ENCODE assay signal across 24 cellular contexts in genomic region chr9:76400534-76401096, GRCh38. TPM values are rescaled to one million over a fixed set of nuclear protein-coding genes. Genes with fewer than 3 reads are reported as not detected.
DNase-seq lines count a peak whose midpoint lies in the region; ATAC-seq, FAIRE-seq and TF ChIP-seq lines count a peak whose summit lies in the region.
"Had no signal": no experiment of that assay in that cellular context is flagged by ENCODE, and none has a peak within 500 bp of the region (broad histone marks: within the 10 kb centered on the region; RNA-seq: fewer than 3 reads in every experiment).

No MANE protein-coding gene starts in this region.

- H3K27me3 Mint-ChIP-seq in activated CD8-positive, alpha-beta T cell treated with anti-CD3 and anti-CD28 coated beads for 36 hours, result no peaks in the 10 kb centered on the region
- no peaks in the 10 kb centered on the region for H3K27me3 Mint-ChIP-seq in type B pancreatic cell

- intact Hi-C loops in HepG2 (cut with micrococcal nuclease; ENCODE audit: unreplicated experiment), result loop anchor here (5.0 kb wide), 2 partner anchors 33 to 257 kb away; no protein-coding TSS in a partner anchor
- intact Hi-C loops in right lobe of liver (cut with DNase I), result no loop called here
- intact Hi-C loops in activated CD8-positive, alpha-beta T cell treated with anti-CD3 and anti-CD28 coated beads for 36 hours (cut with micrococcal nuclease), result loop anchor here (5.0 kb wide), 1 partner anchor 57 kb away; the partner anchor contains the start of gene GCNT1

- H3K36me3 ChIP-seq in HepG2 (replicated peaks in 1 of 2; ENCODE audit: control insufficient read depth in 1 of 2, insufficient read depth in 2 of 2, low read length in 2 of 2), result no peaks in the 10 kb centered on the region
- H3K36me3 ChIP-seq in right lobe of liver, result no peaks in the 10 kb centered on the region
- H3K36me3 ChIP-seq in hepatocyte (replicated peaks; ENCODE audit: insufficient read depth, low read depth), result no peaks in the 10 kb centered on the region
- H3K36me3 ChIP-seq: brain microvascular endothelial cell, left lung had no signal

- in situ Hi-C loops in HepG2 (cut with HindIII; ENCODE audit: extremely low pct_ligation_motif_present, low pct_unique_long_range_greater_than_20kb) (no loop called here), GM13977 (cut with MboI; ENCODE audit: low pct_unique_long_range_greater_than_20kb, low sequenced_read_pairs, unreplicated experiment) (no loop called here)

- peak overlapping the region; percentile 84 for H2AFZ ChIP-seq in HepG2 (ENCODE audit: low read length)
- no peak overlapping the region for H2AFZ ChIP-seq in hepatocyte

- H3K4me1 Mint-ChIP-seq in activated CD8-positive, alpha-beta T cell treated with anti-CD3 and anti-CD28 coated beads for 36 hours (ENCODE audit: low read depth), result peaks cover 21% of the 10 kb centered on the region
- peaks cover 7% of the 10 kb centered on the region for H3K4me1 Mint-ChIP-seq in type B pancreatic cell (ENCODE audit: unreplicated experiment)

- no peaks in the 10 kb centered on the region for H3K9me3 Mint-ChIP-seq in activated CD8-positive, alpha-beta T cell treated with anti-CD3 and anti-CD28 coated beads for 36 hours
- no peaks in the 10 kb centered on the region for H3K9me3 Mint-ChIP-seq in type B pancreatic cell
- H3K9me3 Mint-ChIP-seq: activated T-cell treated with anti-CD3 and anti-CD28 coated beads, Interleukin-2, amount 50 U/mL, for 72 hours; CD14-positive monocyte had no signal

- ATAC-seq in HepG2 (peak; percentile 67), right lobe of liver (no peak)
- ATAC-seq in activated CD8-positive, alpha-beta T cell treated with anti-CD3 and anti-CD28 coated beads for 36 hours, result peak; percentile 56
- ATAC-seq: left lung had no signal

- WGBS in HepG2 (ENCODE audit: low lambda C conversion rate), result 10% methylated on average over 1 of the region's 1 CpG
- 30% methylated on average over 1 of the region's 1 CpG for WGBS in right lobe of liver (ENCODE audit: insufficient coverage, low coverage, low lambda C conversion rate, missing lambda C conversion rate)
- 42% methylated on average over 1 of the region's 1 CpG for WGBS in hepatocyte (ENCODE audit: low lambda C conversion rate, missing lambda C conversion rate)

- no peaks in the 10 kb centered on the region for H4K20me1 ChIP-seq in HepG2 (ENCODE audit: insufficient read depth, low read length)
- no peaks in the 10 kb centered on the region for H4K20me1 ChIP-seq in hepatocyte (ENCODE audit: insufficient read depth, poor library complexity, severe bottlenecking)

- H3K27me3 ChIP-seq in HepG2 (ENCODE audit: control insufficient read depth in 1 of 2, insufficient read depth in 2 of 2, low read length in 2 of 2) (no peaks in the 10 kb centered on the region), right lobe of liver (no peaks in the 10 kb centered on the region), hepatocyte (no peaks in the 10 kb centered on the region)
- H3K27me3 ChIP-seq: brain microvascular endothelial cell, left lung, testis had no signal

- H3K27ac Mint-ChIP-seq in activated CD8-positive, alpha-beta T cell treated with anti-CD3 and anti-CD28 coated beads for 36 hours, result peak overlapping the region; percentile 43
- peak overlapping the region; percentile 51 for H3K27ac Mint-ChIP-seq in type B pancreatic cell
- H3K27ac Mint-ChIP-seq: activated T-cell treated with anti-CD3 and anti-CD28 coated beads, Interleukin-2, amount 50 U/mL, for 72 hours had no signal

- no peak for TF ChIP-seq POLR2A in HepG2 (IDR thresholded peaks at IDR 0.05; ENCODE audit: insufficient read depth in 1 of 2, low read depth in 2 of 2, low read length in 2 of 2)
- TF ChIP-seq POLR2A in right lobe of liver (IDR thresholded peaks at IDR 0.05), result no peak

- no peaks in the 10 kb centered on the region for H3K36me3 Mint-ChIP-seq in activated CD8-positive, alpha-beta T cell treated with anti-CD3 and anti-CD28 coated beads for 36 hours (ENCODE audit: low read depth)
- H3K36me3 Mint-ChIP-seq in type B pancreatic cell, result no peaks in the 10 kb centered on the region
- H3K36me3 Mint-ChIP-seq: CD14-positive monocyte had no signal

- TF ChIP-seq EP300 in HepG2 (IDR thresholded peaks at IDR 0.05; ENCODE audit: low read depth in 2 of 2, low read length in 2 of 2), result no peak
- no peak for TF ChIP-seq EP300 in HepG2 (CRISPR knock-in tag; IDR thresholded peaks at IDR 0.05; ENCODE audit: borderline replicate concordance)

- H3K4me3 Mint-ChIP-seq in activated CD8-positive, alpha-beta T cell treated with anti-CD3 and anti-CD28 coated beads for 36 hours, result no peak overlapping the region
- H3K4me3 Mint-ChIP-seq in type B pancreatic cell, result no peak overlapping the region
- H3K4me3 Mint-ChIP-seq: activated T-cell treated with anti-CD3 and anti-CD28 coated beads, Interleukin-2, amount 50 U/mL, for 72 hours; CD14-positive monocyte had no signal

- no peaks in the 10 kb centered on the region for H3K9me2 ChIP-seq in hepatocyte (replicated peaks; ENCODE audit: insufficient read depth)

- H3K4me2 ChIP-seq in HepG2 (ENCODE audit: low read depth, low read length), result peak overlapping the region; percentile 24; the same call in 1 of the 2 replicates
- H3K4me2 ChIP-seq in hepatocyte, result no peak overlapping the region

- no peaks in the 10 kb centered on the region for H3K9me3 ChIP-seq in HepG2 (ENCODE audit: low read length)
- H3K9me3 ChIP-seq in right lobe of liver, result no peaks in the 10 kb centered on the region
- no peaks in the 10 kb centered on the region for H3K9me3 ChIP-seq in hepatocyte (ENCODE audit: low read depth)
- H3K9me3 ChIP-seq: left lung, testis had no signal

- peak overlapping the region; percentile 25; the same call in 1 of the 2 replicates for H3K9ac ChIP-seq in HepG2 (ENCODE audit: insufficient read depth, low read depth, low read length)

- H3K79me2 ChIP-seq in HepG2 (ENCODE audit: insufficient read depth, low read length) (no peaks in the 10 kb centered on the region), hepatocyte (no peaks in the 10 kb centered on the region)

- TF ChIP-seq CTCF in HepG2 (CRISPR knock-in tag; IDR thresholded peaks at IDR 0.05), result no peak
- no peak for TF ChIP-seq CTCF in right lobe of liver (IDR thresholded peaks at IDR 0.05)
- TF ChIP-seq CTCF in activated CD8-positive, alpha-beta T cell treated with anti-CD3 and anti-CD28 coated beads for 36 hours (IDR thresholded peaks at IDR 0.05), result no peak
- TF ChIP-seq CTCF in hepatocyte (IDR thresholded peaks at IDR 0.05; ENCODE audit: poor library complexity), result no peak
- no peak for TF ChIP-seq CTCF in type B pancreatic cell (conservative IDR thresholded peaks at IDR 0.05)
- TF ChIP-seq CTCF in GM13977 (IDR thresholded peaks at IDR 0.05; ENCODE audit: extremely low read depth, insufficient read depth, missing control alignments), result no peak

- CTCF ChIA-PET in HepG2 (lab: Yijun Ruan, JAX; ENCODE audit: low intra/inter-chr PET ratio, low total read pairs), result no interaction called here
- CTCF ChIA-PET in activated CD8-positive, alpha-beta T cell treated with anti-CD3 and anti-CD28 coated beads for 36 hours (lab: Charles Lee), result interaction anchor here (0.7 to 2.9 kb wide), 4 partner anchors 39 to 1603 kb away, joined by 3 to 11 read pairs (median 7); no protein-coding TSS in a partner anchor

- no peak for TF ChIP-seq RAD21 in HepG2 (CRISPR knock-in tag; IDR thresholded peaks at IDR 0.05)

- FAIRE-seq in HepG2 (lab: Jason Lieb, UNC), result peak; percentile 48

- peaks cover 56% of the 10 kb centered on the region for H3K4me1 ChIP-seq in HepG2 (ENCODE audit: insufficient read depth, low read length)
- peaks cover 0 to 13% (median 5%) of the 10 kb centered on the region in 4 donors for H3K4me1 ChIP-seq in right lobe of liver
- H3K4me1 ChIP-seq in hepatocyte (ENCODE audit: insufficient read depth), result peaks cover 1% of the 10 kb centered on the region
- H3K4me1 ChIP-seq: testis had no signal

- BruUV-seq in HepG2 (replicated peaks; lab: Mats Ljungman, UMichigan), result no TSS peak

- peak; percentile 61 for DNase-seq in HepG2 (ENCODE audit: low spot score)
- no peak for DNase-seq in right lobe of liver
- DNase-seq in activated CD8-positive, alpha-beta T cell treated with anti-CD3 and anti-CD28 coated beads for 36 hours, result no peak
- peak; percentile 14 for DNase-seq in hepatocyte (ENCODE audit: low spot score)
- DNase-seq in type B pancreatic cell (ENCODE audit: extremely low spot score, unreplicated experiment), result no peak
- DNase-seq in GM13977 (ENCODE audit: low spot score), result no peak
- no peak for DNase-seq in substantia nigra (lab: John Stamatoyannopoulos, UW)
- no peak for DNase-seq in NCI-H128 (lab: John Stamatoyannopoulos, UW; ENCODE audit: unreplicated experiment)
- DNase-seq: activated CD4-positive, alpha-beta T cell treated with anti-CD3 and anti-CD28 coated beads, Interleukin-2, amount 50 U/mL, for 48 hours; activated T-cell treated with anti-CD3 and anti-CD28 coated beads, Interleukin-2, amount 50 U/mL, for 72 hours; brain microvascular endothelial cell; cortex of kidney; DMS53; erythroblast; KBM-7; left lung; NCI-H1092; NCI-H2081 treated with DMSO at 0.1 percent for 48 hours; NCI-H510A treated with DMSO at 0.1 percent for 48 hours; retina; stimulated activated CD4-positive, alpha-beta T cell treated with anti-CD3 and anti-CD28 coated beads, Interleukin-12 subunit alpha, Interleukin-12 subunit beta, amount 100 ng/mL, for 4 hours; SW 1271; testis had no signal

- POLR2A ChIA-PET in HepG2 (lab: Yijun Ruan, JAX), result no interaction called here
- POLR2A ChIA-PET in activated CD8-positive, alpha-beta T cell treated with anti-CD3 and anti-CD28 coated beads for 36 hours (lab: Charles Lee), result no interaction called here

- H3K4me3 ChIP-seq in HepG2 (replicated peaks in 1 of 3; ENCODE audit: insufficient read depth in 1 of 3, low read depth in 2 of 3, low read length in 3 of 3) (no peak overlapping the region), right lobe of liver (no peak overlapping the region), hepatocyte (no peak overlapping the region)
- H3K4me3 ChIP-seq: left lung, testis had no signal

- H3K27ac ChIP-seq in HepG2 (ENCODE audit: extremely low read length, insufficient read depth, low read length) (peak overlapping the region; percentile 76), right lobe of liver (no peak overlapping the region), hepatocyte (no peak overlapping the region), substantia nigra (ENCODE audit: low read depth, low read length, poor library complexity, severe bottlenecking) (no peak overlapping the region)
- H3K27ac ChIP-seq: brain microvascular endothelial cell, left lung, testis had no signal

RNA-seq across cellular contexts. Expression of gene RFK, which starts 6.4 kb away (rescaled TPM):
- 37.2 and 56.5 TPM in 2 replicates for total RNA-seq in HepG2 (2016; rRNA removed; fragmentation: Illumina TruSeq; extraction: Trizol)
- total RNA-seq in HepG2 (2016; cell fraction: cytosol; rRNA removed; fragmentation: Illumina TruSeq; extraction: Trizol; ENCODE audit: low read depth), result 7.6 and 10.1 TPM in 2 replicates
- total RNA-seq in HepG2 (2016; cell fraction: insoluble cytoplasmic fraction; rRNA removed; fragmentation: Illumina TruSeq; extraction: Trizol), result 35.6 and 54.0 TPM in 2 replicates
- 27.8 and 28.5 TPM in 2 replicates for total RNA-seq in HepG2 (2016; cell fraction: membrane; rRNA removed; fragmentation: Illumina TruSeq; extraction: Trizol)
- total RNA-seq in HepG2 (2016; cell fraction: nucleus; rRNA removed; fragmentation: Illumina TruSeq; extraction: Trizol), result 12.9 and 19.7 TPM in 2 replicates
- 15.5 and 18.2 TPM in 2 replicates for polyA plus RNA-seq in HepG2 (2011; rRNA removed)
- polyA plus RNA-seq in HepG2 (2011; cell fraction: cytosol; rRNA removed), result 7.6 and 12.8 TPM in 2 replicates
- 3.0 and 4.3 TPM in 2 replicates for polyA plus RNA-seq in HepG2 (2011; cell fraction: nucleus; rRNA removed)
- 23.4 and 28.5 TPM in 2 replicates for polyA plus RNA-seq in HepG2 (2012)
- 10.0 and 12.2 TPM in 2 replicates for polyA plus RNA-seq in HepG2 (2016; cell fraction: cytosol; fragmentation: Illumina TruSeq; extraction: Trizol; ENCODE audit: low read depth)
- polyA plus RNA-seq in HepG2 (2016; cell fraction: insoluble cytoplasmic fraction; fragmentation: Illumina TruSeq; extraction: Trizol; ENCODE audit: low read depth), result 51.8 and 54.0 TPM in 2 replicates
- polyA plus RNA-seq in HepG2 (2016; cell fraction: membrane; fragmentation: Illumina TruSeq; extraction: Trizol; ENCODE audit: low read depth), result 26.0 and 26.7 TPM in 2 replicates
- 20.2 and 24.4 TPM in 2 replicates for polyA plus RNA-seq in HepG2 (2016; cell fraction: nucleus; fragmentation: Illumina TruSeq; extraction: Trizol; ENCODE audit: insufficient read depth, low read depth)
- polyA minus RNA-seq in HepG2 (2011; rRNA and poly(A)+ RNA removed; ENCODE audit: low replicate concordance), result 4.2 and 5.1 TPM in 2 replicates
- 13.5 and 15.4 TPM in 2 replicates for polyA minus RNA-seq in HepG2 (2011; cell fraction: cytosol; rRNA and poly(A)+ RNA removed)
- 8.2 and 11.7 TPM in 2 replicates for polyA minus RNA-seq in HepG2 (2011; cell fraction: nucleus; rRNA and poly(A)+ RNA removed)
- 10 to 100 TPM; 11.1 to 25.2 (median 19.7) TPM for total RNA-seq in right lobe of liver
- total RNA-seq in activated CD8-positive, alpha-beta T cell treated with anti-CD3 and anti-CD28 coated beads for 36 hours, result 1 to 10 TPM; 6.4 to 9.3 TPM
- 46.6 and 56.9 TPM in 2 replicates for total RNA-seq in hepatocyte
- 23.8 and 32.0 TPM in 2 replicates for polyA plus RNA-seq in hepatocyte
- 19.8 and 23.4 TPM in 2 replicates for total RNA-seq in type B pancreatic cell (ENCODE audit: low replicate concordance)

RNA-seq across cellular contexts. Expression of gene GCNT1, which starts 58.4 kb away (rescaled TPM):
- total RNA-seq in HepG2 (2016; rRNA removed; fragmentation: Illumina TruSeq; extraction: Trizol), result 0.18 and 0.55 TPM in 2 replicates
- under 0.01 and 0.10 TPM in 2 replicates for total RNA-seq in HepG2 (2016; cell fraction: cytosol; rRNA removed; fragmentation: Illumina TruSeq; extraction: Trizol; ENCODE audit: low read depth)
- total RNA-seq in HepG2 (2016; cell fraction: insoluble cytoplasmic fraction; rRNA removed; fragmentation: Illumina TruSeq; extraction: Trizol), result 0.61 and 0.82 TPM in 2 replicates
- total RNA-seq in HepG2 (2016; cell fraction: membrane; rRNA removed; fragmentation: Illumina TruSeq; extraction: Trizol), result 0.15 and 0.76 TPM in 2 replicates
- 0.31 and 1.8 TPM in 2 replicates for total RNA-seq in HepG2 (2016; cell fraction: nucleus; rRNA removed; fragmentation: Illumina TruSeq; extraction: Trizol)
- 1.7 and 2.1 TPM in 2 replicates for polyA plus RNA-seq in HepG2 (2011; rRNA removed)
- 2.2 TPM in 2 replicates for polyA plus RNA-seq in HepG2 (2011; cell fraction: cytosol; rRNA removed)
- 0.47 and 0.85 TPM in 2 replicates for polyA plus RNA-seq in HepG2 (2011; cell fraction: nucleus; rRNA removed)
- polyA plus RNA-seq in HepG2 (2012), result 8.4 and 9.4 TPM in 2 replicates
- 0.01 and 0.24 TPM in 2 replicates for polyA plus RNA-seq in HepG2 (2016; cell fraction: cytosol; fragmentation: Illumina TruSeq; extraction: Trizol; ENCODE audit: low read depth)
- 0.16 and 0.25 TPM in 2 replicates for polyA plus RNA-seq in HepG2 (2016; cell fraction: insoluble cytoplasmic fraction; fragmentation: Illumina TruSeq; extraction: Trizol; ENCODE audit: low read depth)
- 0.09 TPM in 2 replicates for polyA plus RNA-seq in HepG2 (2016; cell fraction: membrane; fragmentation: Illumina TruSeq; extraction: Trizol; ENCODE audit: low read depth)
- 0.60 and 1.0 TPM in 2 replicates for polyA plus RNA-seq in HepG2 (2016; cell fraction: nucleus; fragmentation: Illumina TruSeq; extraction: Trizol; ENCODE audit: insufficient read depth, low read depth)
- polyA minus RNA-seq in HepG2 (2011; rRNA and poly(A)+ RNA removed; ENCODE audit: low replicate concordance), result 3.8 and 4.7 TPM in 2 replicates
- 1.4 and 4.9 TPM in 2 replicates for polyA minus RNA-seq in HepG2 (2011; cell fraction: cytosol; rRNA and poly(A)+ RNA removed)
- 0.77 and 1.1 TPM in 2 replicates for polyA minus RNA-seq in HepG2 (2011; cell fraction: nucleus; rRNA and poly(A)+ RNA removed)
- total RNA-seq in right lobe of liver, result 1 to 10 TPM; 1.1 to 3.6 (median 2.7) TPM
- total RNA-seq in activated CD8-positive, alpha-beta T cell treated with anti-CD3 and anti-CD28 coated beads for 36 hours, result 1 to 10 TPM; 3.5 to 4.9 TPM
- 59.3 and 62.4 TPM in 2 replicates for total RNA-seq in hepatocyte
- polyA plus RNA-seq in hepatocyte, result 43.4 and 48.6 TPM in 2 replicates
- 23.8 and 50.3 TPM in 2 replicates for total RNA-seq in type B pancreatic cell (ENCODE audit: low replicate concordance)

Comparison
In these comparisons a context has a peak if more than half of its experiments do, and no peak if none do; other contexts are left out.
1. ATAC-seq: peak in HepG2 (single experiment) and activated CD8-positive, alpha-beta T cell treated with anti-CD3 and anti-CD28 coated beads for 36 hours (single experiment); none in right lobe of liver (0 of 4).
2. DNase-seq: peak in HepG2 (single experiment) and hepatocyte (single experiment); none in right lobe of liver (0 of 3), activated CD8-positive, alpha-beta T cell treated with anti-CD3 and anti-CD28 coated beads for 36 hours (single experiment), type B pancreatic cell (single experiment), GM13977 (single experiment), substantia nigra (0 of 49) and NCI-H128 (single experiment).
3. intact Hi-C loops: an anchor here in HepG2 (5.0 kb wide) and activated CD8-positive, alpha-beta T cell treated with anti-CD3 and anti-CD28 coated beads for 36 hours (5.0 kb wide); none called in right lobe of liver.